15 cellular contexts compared by ENCODE assay signal in genomic region chr12:12922191-12922616, GRCh38. TPM values are rescaled to one million over a fixed set of nuclear protein-coding genes. Genes with fewer than 3 reads are reported as not detected.
DNase-seq lines count a peak whose midpoint lies in the region; ATAC-seq and TF ChIP-seq lines count a peak whose summit lies in the region.
"Had no signal": no experiment of that assay in that cellular context is flagged by ENCODE, and none has a peak within 500 bp of the region (broad histone marks: within the 10 kb centered on the region; RNA-seq: fewer than 3 reads in every experiment).

No MANE protein-coding gene starts in this region.

- no peak overlapping the region for H3K4me2 ChIP-seq in mesenchymal stem cell (ENCODE audit: low read length, poor library complexity, severe bottlenecking)

- H3K4me3 ChIP-seq in AG04450 (ENCODE audit: low read depth, low read length) = no peak overlapping the region
- no peak overlapping the region for H3K4me3 ChIP-seq in mesenchymal stem cell (ENCODE audit: insufficient read depth in 1 of 2, low read depth in 1 of 2, low read length in 2 of 2)
- H3K4me3 ChIP-seq: colonic mucosa, right lobe of liver, tibial nerve had no signal

- POLR2A ChIA-PET in AG04450 (lab: Yijun Ruan, JAX) = interaction anchor here (0.7 kb wide), 1 partner anchor 328 kb away, joined by 4 read pairs; no protein-coding TSS in a partner anchor

- 48% methylated on average over 6 of the region's 6 CpGs for WGBS in mesenchymal stem cell

- no peak overlapping the region for H2BK120ac ChIP-seq in mesenchymal stem cell (ENCODE audit: low read depth, low read length)

- H3K18ac ChIP-seq in mesenchymal stem cell (ENCODE audit: low read depth in 1 of 2, low read length in 2 of 2) = no peak overlapping the region

- no peaks in the 10 kb centered on the region for H3K79me1 ChIP-seq in mesenchymal stem cell (replicated peaks; ENCODE audit: low read length, poor library complexity, severe bottlenecking)

- H3K9me3 ChIP-seq in AG04450 (ENCODE audit: control insufficient read depth, insufficient read depth, low read length) = 0 out of 2 replicates have a peak, but pooled peaks cover 2% of the 10 kb centered on the region
- no peaks in the 10 kb centered on the region for H3K9me3 ChIP-seq in mesenchymal stem cell (ENCODE audit: control insufficient read depth, low read length)
- H3K9me3 ChIP-seq: BE2C, colonic mucosa, right lobe of liver had no signal

- no peak overlapping the region for H2BK12ac ChIP-seq in mesenchymal stem cell (ENCODE audit: low read length in 2 of 2)

- H2BK15ac ChIP-seq in mesenchymal stem cell (ENCODE audit: low read depth, poor library complexity, severe bottlenecking) = no peak overlapping the region

- H2AK5ac ChIP-seq in mesenchymal stem cell (ENCODE audit: low read length, severe bottlenecking) = no peak overlapping the region

- H3K27me3 Mint-ChIP-seq in HFFc6 (ENCODE audit: insufficient read depth) = peaks cover 11% of the 10 kb centered on the region

- H3K27me3 ChIP-seq in AG04450 (ENCODE audit: control insufficient read depth, insufficient read depth, low read length) (no peaks in the 10 kb centered on the region), mesenchymal stem cell (ENCODE audit: control insufficient read depth in 1 of 2, insufficient read depth in 1 of 2, low read length in 2 of 2) (no peaks in the 10 kb centered on the region)
- H3K27me3 ChIP-seq: colonic mucosa, right lobe of liver, tibial nerve had no signal

- H3K4ac ChIP-seq in mesenchymal stem cell (ENCODE audit: low read depth in 1 of 2, low read length in 2 of 2) = no peak overlapping the region

- H2AFZ ChIP-seq in mesenchymal stem cell (ENCODE audit: low read depth, low read length) = no peak overlapping the region

- DNase-seq in AG04450 (ENCODE audit: low read depth, low spot score) = no peak
- DNase-seq in HFFc6 = peak; percentile 33
- DNase-seq in epidermal melanocyte (ENCODE audit: insufficient read length, low spot score) = peak; percentile 74
- peak; percentile 60 for DNase-seq in mesenchymal stem cell
- no peak for DNase-seq in activated T-cell treated with anti-CD3 and anti-CD28 coated beads for 4 hours
- DNase-seq in SW480 (ENCODE audit: low spot score) = no peak
- DNase-seq: activated CD4-positive, alpha-beta T cell treated with anti-CD3 and anti-CD28 coated beads, Interleukin-2, amount 50 U/mL, for 4 hours; activated naive CD4-positive, alpha-beta T cell treated with anti-CD3 and anti-CD28 coated beads, Interleukin-2, amount 10 ng/mL, durations not matched to agents 7 days and 5 days; BE2C; colonic mucosa; right lobe of liver had no signal

- H4K91ac ChIP-seq in mesenchymal stem cell (ENCODE audit: low read length) = no peak overlapping the region

- no peak overlapping the region; the same call in 1 of the 2 replicates for H3K4me3 Mint-ChIP-seq in HFFc6
- H3K4me3 Mint-ChIP-seq: activated naive CD4-positive, alpha-beta T cell treated with anti-CD3 and anti-CD28 coated beads, Interleukin-2, amount 10 ng/mL, durations not matched to agents 7 days and 5 days had no signal

- CTCF ChIA-PET in AG04450 (lab: Charles Lee) = interaction anchor here (0.9 kb wide), 1 partner anchor 290 kb away, joined by 4 read pairs; no protein-coding TSS in a partner anchor

- ATAC-seq in HG03460 (IDR thresholded peaks at IDR 0.05; ENCODE audit: unreplicated experiment) (no peak), HG02973 (IDR thresholded peaks at IDR 0.05; ENCODE audit: unreplicated experiment) (no peak)

- H3K9ac ChIP-seq in mesenchymal stem cell (ENCODE audit: low read length) = peak overlapping the region; percentile 73

- peaks cover 43% of the 10 kb centered on the region for H3K36me3 Mint-ChIP-seq in HFFc6 (ENCODE audit: low read depth)
- H3K36me3 Mint-ChIP-seq: activated naive CD4-positive, alpha-beta T cell treated with anti-CD3 and anti-CD28 coated beads, Interleukin-2, amount 10 ng/mL, durations not matched to agents 7 days and 5 days had no signal

- H3K27ac ChIP-seq in AG04450 (ENCODE audit: low read depth, low read length) (peak overlapping the region; percentile 31), mesenchymal stem cell (ENCODE audit: low read length, poor library complexity, severe bottlenecking) (no peak overlapping the region)
- H3K27ac ChIP-seq: colonic mucosa, right lobe of liver had no signal

- peaks cover 5% of the 10 kb centered on the region for H3K4me1 ChIP-seq in mesenchymal stem cell (ENCODE audit: control insufficient read depth, insufficient read depth, low read depth, low read length)
- H3K4me1 ChIP-seq: BE2C, colonic mucosa, right lobe of liver had no signal

- no peak for TF ChIP-seq CTCF in AG04450 (IDR thresholded peaks at IDR 0.05; ENCODE audit: low read depth, low read length)
- no peak for TF ChIP-seq CTCF in HFFc6 (IDR thresholded peaks at IDR 0.05)

- no peak overlapping the region for H3K23ac ChIP-seq in mesenchymal stem cell (ENCODE audit: low read length in 2 of 2)

- H3K36me3 ChIP-seq in mesenchymal stem cell (ENCODE audit: control insufficient read depth in 1 of 2, insufficient read depth in 2 of 2, low read depth in 1 of 2, low read length in 2 of 2) = no peaks in the 10 kb centered on the region
- H3K36me3 ChIP-seq: BE2C, colonic mucosa, right lobe of liver, tibial nerve had no signal

- H3K14ac ChIP-seq in mesenchymal stem cell (ENCODE audit: low read length in 2 of 2) = no peak overlapping the region

- H4K8ac ChIP-seq in mesenchymal stem cell (ENCODE audit: low read length) = peak overlapping the region; percentile 46

- peaks cover 75% of the 10 kb centered on the region for H3K4me1 Mint-ChIP-seq in HFFc6 (ENCODE audit: low read depth)
- H3K4me1 Mint-ChIP-seq: activated naive CD4-positive, alpha-beta T cell treated with anti-CD3 and anti-CD28 coated beads, Interleukin-2, amount 10 ng/mL, durations not matched to agents 7 days and 5 days had no signal

- no peaks in the 10 kb centered on the region for H3K9me3 Mint-ChIP-seq in HFFc6
- H3K9me3 Mint-ChIP-seq: activated naive CD4-positive, alpha-beta T cell treated with anti-CD3 and anti-CD28 coated beads, Interleukin-2, amount 10 ng/mL, durations not matched to agents 7 days and 5 days had no signal

- H2BK5ac ChIP-seq in mesenchymal stem cell (ENCODE audit: low read depth, low read length, poor library complexity, severe bottlenecking) = no peak overlapping the region

- peak overlapping the region; percentile 64 for H3K27ac Mint-ChIP-seq in HFFc6
- H3K27ac Mint-ChIP-seq: activated naive CD4-positive, alpha-beta T cell treated with anti-CD3 and anti-CD28 coated beads, Interleukin-2, amount 10 ng/mL, durations not matched to agents 7 days and 5 days had no signal

RNA-seq across cellular contexts. Expression of gene GPRC5D, which starts 29.8 kb away (rescaled TPM):
- not detected in 2 replicates for polyA plus RNA-seq in AG04450 (2011; rRNA removed)
- polyA minus RNA-seq in AG04450 (2011; rRNA and poly(A)+ RNA removed) = not detected in 2 replicates
- total RNA-seq in HFFc6 (2021; fragmentation: NEBNext Ultra II Directional; extraction: Animal tissue kit (Norgen Biotek cat#: 25700)) = not detected
- polyA plus RNA-seq in mesenchymal stem cell (2013, experiment 1 of 2) = not detected
- polyA plus RNA-seq in mesenchymal stem cell (2013, experiment 2 of 2) = not detected
- total RNA-seq: right lobe of liver; T-helper 1 cell treated with Interleukin-12 subunit alpha and Interleukin-12 subunit beta and Interleukin-4 antibody, amounts not matched to agents 30 ng/mL and 1 ng/mL, for 36 hours; tibial nerve had no signal

RNA-seq across cellular contexts. Expression of gene GPRC5A, which starts 30.8 kb away (rescaled TPM):
- polyA plus RNA-seq in AG04450 (2011; rRNA removed) = 117 and 118 TPM in 2 replicates
- polyA minus RNA-seq in AG04450 (2011; rRNA and poly(A)+ RNA removed) = 232 and 290 TPM in 2 replicates
- 100 to 1,000 TPM; 206 to 371 (median 280) TPM for total RNA-seq in HFFc6 (2021; fragmentation: NEBNext Ultra II Directional; extraction: Animal tissue kit (Norgen Biotek cat#: 25700))
- polyA plus RNA-seq in mesenchymal stem cell (2013, experiment 1 of 2) = 18.3 TPM
- 18.0 TPM for polyA plus RNA-seq in mesenchymal stem cell (2013, experiment 2 of 2)
- total RNA-seq: T-helper 1 cell treated with Interleukin-12 subunit alpha and Interleukin-12 subunit beta and Interleukin-4 antibody, amounts not matched to agents 30 ng/mL and 1 ng/mL, for 36 hours had no signal

Comparison
In these comparisons a context has a peak if more than half of its experiments do, and no peak if none do; other contexts are left out.
1. DNase-seq: peak in HFFc6 (single experiment), epidermal melanocyte (single experiment) and mesenchymal stem cell (single experiment); none in AG04450 (single experiment), activated T-cell treated with anti-CD3 and anti-CD28 coated beads for 4 hours (single experiment) and SW480 (single experiment).